ENCODE assay signal across 9 cellular contexts in the genomic region with DNA sequence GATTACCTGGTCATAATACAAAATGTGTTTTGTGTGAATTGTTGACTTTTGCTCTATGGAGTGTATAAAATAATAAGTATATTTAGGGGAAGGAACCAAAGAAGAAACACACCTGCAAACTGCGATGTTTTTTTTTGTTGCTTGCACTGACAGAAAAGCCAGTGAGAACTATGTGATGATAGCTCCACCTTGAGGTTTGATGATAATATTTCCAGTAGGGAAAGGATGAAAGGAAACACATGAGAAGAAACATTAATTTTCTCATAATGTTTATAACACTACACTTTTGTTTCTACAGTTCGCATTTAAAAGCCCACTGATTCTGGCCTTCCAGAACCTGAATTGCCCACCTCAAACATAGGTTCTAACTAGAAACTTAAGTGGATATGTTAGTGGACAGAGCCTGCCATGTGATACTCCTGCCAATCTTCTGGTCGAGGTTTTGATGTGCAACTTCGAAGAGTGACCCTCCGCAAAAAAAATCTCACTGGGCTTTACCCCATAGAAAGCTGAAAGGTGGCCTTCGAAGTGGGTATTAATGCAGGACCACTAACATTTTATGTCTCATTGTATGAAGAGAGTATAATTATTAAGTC.
DNase-seq lines count a peak whose midpoint lies in the region; ATAC-seq, FAIRE-seq and TF ChIP-seq lines count a peak whose summit lies in the region.
"Had no signal": no experiment of that assay in that cellular context is flagged by ENCODE, and none has a peak within 500 bp of the region (broad histone marks: within the 10 kb centered on the region; RNA-seq: fewer than 3 reads in every experiment).

No MANE protein-coding gene starts in this region.

- no peaks in the 10 kb centered on the region for H3K9me3 Mint-ChIP-seq in GM23338
- peaks cover 4% of the 10 kb centered on the region in 2 donors for H3K9me3 Mint-ChIP-seq in activated naive CD4-positive, alpha-beta T cell treated with anti-CD3 and anti-CD28 coated beads, Interleukin-2, amount 50 U/mL, for 72 hours

- no peak overlapping the region for H3K27ac Mint-ChIP-seq in GM23338
- no peak overlapping the region for H3K27ac Mint-ChIP-seq in activated naive CD4-positive, alpha-beta T cell treated with anti-CD3 and anti-CD28 coated beads, Interleukin-2, amount 50 U/mL, for 72 hours
- H3K27ac Mint-ChIP-seq: activated naive CD4-positive, alpha-beta T cell treated with anti-CD3 and anti-CD28 coated beads, Interleukin-2, amount 50 U/mL, for 24 hours had no signal

- no peak for DNase-seq in AG09309 (ENCODE audit: low read depth)
- peak; percentile 62 for DNase-seq in GM23338 (ENCODE audit: low spot score)
- DNase-seq in NCI-H774 (lab: John Stamatoyannopoulos, UW), result peak; percentile 66
- no peak for DNase-seq in activated naive CD4-positive, alpha-beta T cell treated with anti-CD3 and anti-CD28 coated beads, Interleukin-2, amount 50 U/mL, for 72 hours (ENCODE audit: low spot score in 2 of 2)

- ATAC-seq in GM23338 (no peak; the same call in 2 of the 3 replicates), GM21447 (IDR thresholded peaks at IDR 0.05; ENCODE audit: unreplicated experiment) (no peak), HG03469 (IDR thresholded peaks at IDR 0.05; ENCODE audit: unreplicated experiment) (no peak)
- no peak for ATAC-seq in activated naive CD4-positive, alpha-beta T cell treated with anti-CD3 and anti-CD28 coated beads, Interleukin-2, amount 50 U/mL, for 72 hours

- H3F3A ChIP-seq in GM23338 (replicated peaks; ENCODE audit: low read depth), result no peaks in the 10 kb centered on the region

- no peak overlapping the region for H3K4me3 Mint-ChIP-seq in GM23338
- H3K4me3 Mint-ChIP-seq: activated naive CD4-positive, alpha-beta T cell treated with anti-CD3 and anti-CD28 coated beads, Interleukin-2, amount 50 U/mL, for 24 hours had no signal

- H3K4me2 ChIP-seq in GM23338 (no peak overlapping the region), parathyroid adenoma (ENCODE audit: low read length) (no peak overlapping the region)

- H3K4me1 ChIP-seq in GM23338 (ENCODE audit: insufficient read depth) (no peaks in the 10 kb centered on the region), parathyroid adenoma (no peaks in the 10 kb centered on the region)

- H3K36me3 ChIP-seq in GM23338 (ENCODE audit: insufficient read depth) (no peaks in the 10 kb centered on the region), parathyroid adenoma (ENCODE audit: control insufficient read depth, insufficient read depth, low read length) (no peaks in the 10 kb centered on the region)

- no peak overlapping the region for H3K27ac ChIP-seq in GM23338 (ENCODE audit: low read depth)
- no peak overlapping the region for H3K27ac ChIP-seq in parathyroid adenoma

- no peaks in the 10 kb centered on the region for H3K36me3 Mint-ChIP-seq in GM23338 (ENCODE audit: low read depth)
- no peaks in the 10 kb centered on the region for H3K36me3 Mint-ChIP-seq in activated naive CD4-positive, alpha-beta T cell treated with anti-CD3 and anti-CD28 coated beads, Interleukin-2, amount 50 U/mL, for 72 hours
- H3K36me3 Mint-ChIP-seq: activated naive CD4-positive, alpha-beta T cell treated with anti-CD3 and anti-CD28 coated beads, Interleukin-2, amount 50 U/mL, for 24 hours had no signal

- no peak overlapping the region for H2AFZ ChIP-seq in GM23338
- no peak overlapping the region for H2AFZ ChIP-seq in parathyroid adenoma

- H3K27me3 Mint-ChIP-seq in GM23338 (ENCODE audit: insufficient read depth, low read depth, poor library complexity), result no peaks in the 10 kb centered on the region
- H3K27me3 Mint-ChIP-seq: activated naive CD4-positive, alpha-beta T cell treated with anti-CD3 and anti-CD28 coated beads, Interleukin-2, amount 50 U/mL, for 24 hours had no signal

- no peak overlapping the region for H3K4me3 ChIP-seq in AG09309 (ENCODE audit: control insufficient read depth, low read depth, low read length)
- no peak overlapping the region for H3K4me3 ChIP-seq in GM23338
- no peak overlapping the region for H3K4me3 ChIP-seq in parathyroid adenoma (ENCODE audit: low read depth, low read length)

- no peak overlapping the region for H3K9ac ChIP-seq in parathyroid adenoma

- H4K20me1 ChIP-seq in GM23338 (replicated peaks; ENCODE audit: insufficient read depth), result no peaks in the 10 kb centered on the region

- no peaks in the 10 kb centered on the region for H3K79me2 ChIP-seq in GM23338 (replicated peaks; ENCODE audit: insufficient read depth)
- no peaks in the 10 kb centered on the region for H3K79me2 ChIP-seq in parathyroid adenoma

- H3K9me3 ChIP-seq in parathyroid adenoma (ENCODE audit: control insufficient read depth, low read length), result no peaks in the 10 kb centered on the region

- no peaks in the 10 kb centered on the region for H3K4me1 Mint-ChIP-seq in GM23338
- H3K4me1 Mint-ChIP-seq: activated naive CD4-positive, alpha-beta T cell treated with anti-CD3 and anti-CD28 coated beads, Interleukin-2, amount 50 U/mL, for 24 hours had no signal

- TF ChIP-seq CTCF in AG09309 (IDR thresholded peaks at IDR 0.05; ENCODE audit: control insufficient read depth, insufficient read depth, low read depth, low read length, missing control alignments), result peak; percentile 51
- peak; percentile 72 to 79 for TF ChIP-seq CTCF in GM23338 (conservative IDR thresholded peaks at IDR 0.05; ENCODE audit: low read depth in 2 of 2)
- TF ChIP-seq CTCF in parathyroid adenoma (IDR thresholded peaks at IDR 0.05), result peak; percentile 42

- H3K9me2 ChIP-seq in GM23338 (ENCODE audit: insufficient read depth), result no peaks in the 10 kb centered on the region

- no peaks in the 10 kb centered on the region for H3K27me3 ChIP-seq in GM23338 (ENCODE audit: insufficient read depth)
- no peaks in the 10 kb centered on the region for H3K27me3 ChIP-seq in parathyroid adenoma (ENCODE audit: control insufficient read depth, insufficient read depth, low read length)

- FAIRE-seq in endometrium (lab: Jason Lieb, UNC), result peak; percentile 76

TF ChIP-seq in GM23338, 12 proteins besides CTCF, POLR2A, EP300 and RAD21 (continues in another document):
- TF ChIP-seq, protein P1, sequence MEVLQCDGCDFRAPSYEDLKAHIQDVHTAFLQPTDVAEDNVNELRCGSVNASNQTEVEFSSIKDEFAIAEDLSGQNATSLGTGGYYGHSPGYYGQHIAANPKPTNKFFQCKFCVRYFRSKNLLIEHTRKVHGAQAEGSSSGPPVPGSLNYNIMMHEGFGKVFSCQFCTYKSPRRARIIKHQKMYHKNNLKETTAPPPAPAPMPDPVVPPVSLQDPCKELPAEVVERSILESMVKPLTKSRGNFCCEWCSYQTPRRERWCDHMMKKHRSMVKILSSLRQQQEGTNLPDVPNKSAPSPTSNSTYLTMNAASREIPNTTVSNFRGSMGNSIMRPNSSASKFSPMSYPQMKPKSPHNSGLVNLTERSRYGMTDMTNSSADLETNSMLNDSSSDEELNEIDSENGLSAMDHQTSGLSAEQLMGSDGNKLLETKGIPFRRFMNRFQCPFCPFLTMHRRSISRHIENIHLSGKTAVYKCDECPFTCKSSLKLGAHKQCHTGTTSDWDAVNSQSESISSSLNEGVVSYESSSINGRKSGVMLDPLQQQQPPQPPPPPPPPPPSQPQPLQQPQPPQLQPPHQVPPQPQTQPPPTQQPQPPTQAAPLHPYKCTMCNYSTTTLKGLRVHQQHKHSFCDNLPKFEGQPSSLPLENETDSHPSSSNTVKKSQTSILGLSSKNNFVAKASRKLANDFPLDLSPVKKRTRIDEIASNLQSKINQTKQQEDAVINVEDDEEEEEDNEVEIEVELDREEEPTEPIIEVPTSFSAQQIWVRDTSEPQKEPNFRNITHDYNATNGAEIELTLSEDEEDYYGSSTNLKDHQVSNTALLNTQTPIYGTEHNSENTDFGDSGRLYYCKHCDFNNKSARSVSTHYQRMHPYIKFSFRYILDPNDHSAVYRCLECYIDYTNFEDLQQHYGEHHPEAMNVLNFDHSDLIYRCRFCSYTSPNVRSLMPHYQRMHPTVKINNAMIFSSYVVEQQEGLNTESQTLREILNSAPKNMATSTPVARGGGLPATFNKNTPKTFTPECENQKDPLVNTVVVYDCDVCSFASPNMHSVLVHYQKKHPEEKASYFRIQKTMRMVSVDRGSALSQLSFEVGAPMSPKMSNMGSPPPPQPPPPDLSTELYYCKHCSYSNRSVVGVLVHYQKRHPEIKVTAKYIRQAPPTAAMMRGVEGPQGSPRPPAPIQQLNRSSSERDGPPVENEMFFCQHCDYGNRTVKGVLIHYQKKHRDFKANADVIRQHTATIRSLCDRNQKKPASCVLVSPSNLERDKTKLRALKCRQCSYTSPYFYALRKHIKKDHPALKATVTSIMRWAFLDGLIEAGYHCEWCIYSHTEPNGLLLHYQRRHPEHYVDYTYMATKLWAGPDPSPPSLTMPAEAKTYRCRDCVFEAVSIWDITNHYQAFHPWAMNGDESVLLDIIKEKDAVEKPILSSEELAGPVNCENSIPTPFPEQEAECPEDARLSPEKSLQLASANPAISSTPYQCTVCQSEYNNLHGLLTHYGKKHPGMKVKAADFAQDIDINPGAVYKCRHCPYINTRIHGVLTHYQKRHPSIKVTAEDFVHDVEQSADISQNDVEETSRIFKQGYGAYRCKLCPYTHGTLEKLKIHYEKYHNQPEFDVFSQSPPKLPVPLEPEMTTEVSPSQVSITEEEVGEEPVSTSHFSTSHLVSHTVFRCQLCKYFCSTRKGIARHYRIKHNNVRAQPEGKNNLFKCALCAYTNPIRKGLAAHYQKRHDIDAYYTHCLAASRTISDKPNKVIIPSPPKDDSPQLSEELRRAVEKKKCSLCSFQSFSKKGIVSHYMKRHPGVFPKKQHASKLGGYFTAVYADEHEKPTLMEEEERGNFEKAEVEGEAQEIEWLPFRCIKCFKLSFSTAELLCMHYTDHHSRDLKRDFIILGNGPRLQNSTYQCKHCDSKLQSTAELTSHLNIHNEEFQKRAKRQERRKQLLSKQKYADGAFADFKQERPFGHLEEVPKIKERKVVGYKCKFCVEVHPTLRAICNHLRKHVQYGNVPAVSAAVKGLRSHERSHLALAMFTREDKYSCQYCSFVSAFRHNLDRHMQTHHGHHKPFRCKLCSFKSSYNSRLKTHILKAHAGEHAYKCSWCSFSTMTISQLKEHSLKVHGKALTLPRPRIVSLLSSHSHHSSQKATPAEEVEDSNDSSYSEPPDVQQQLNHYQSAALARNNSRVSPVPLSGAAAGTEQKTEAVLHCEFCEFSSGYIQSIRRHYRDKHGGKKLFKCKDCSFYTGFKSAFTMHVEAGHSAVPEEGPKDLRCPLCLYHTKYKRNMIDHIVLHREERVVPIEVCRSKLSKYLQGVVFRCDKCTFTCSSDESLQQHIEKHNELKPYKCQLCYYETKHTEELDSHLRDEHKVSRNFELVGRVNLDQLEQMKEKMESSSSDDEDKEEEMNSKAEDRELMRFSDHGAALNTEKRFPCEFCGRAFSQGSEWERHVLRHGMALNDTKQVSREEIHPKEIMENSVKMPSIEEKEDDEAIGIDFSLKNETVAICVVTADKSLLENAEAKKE (CRISPR knock-in tag; IDR thresholded peaks at IDR 0.05), result no peak
- TF ChIP-seq EZH2 (IDR thresholded peaks at IDR 0.05; ENCODE audit: low read depth, unreplicated experiment), result no peak
- TF ChIP-seq ZNF114 (CRISPR knock-in tag; IDR thresholded peaks at IDR 0.05), result no peak

Comparison
In these comparisons a context has a peak if more than half of its experiments do, and no peak if none do; other contexts are left out.
1. DNase-seq: peak in GM23338 (single experiment) and NCI-H774 (single experiment); none in AG09309 (single experiment) and activated naive CD4-positive, alpha-beta T cell treated with anti-CD3 and anti-CD28 coated beads, Interleukin-2, amount 50 U/mL, for 72 hours (0 of 2).
2. Peak in every context shown above with its lines, with median percentiles within 50 percentile points of each other: CTCF ChIP-seq.